Comparison of ENCODE assay signal across 28 cellular contexts in genomic region chr16:88711750-88712340, GRCh38. TPM values are rescaled to one million over a fixed set of nuclear protein-coding genes. Genes with fewer than 3 reads are reported as not detected.
"Had no signal": no experiment of that assay in that cellular context is flagged by ENCODE, and none has a peak within 500 bp of the region (broad histone marks: within the 10 kb centered on the region; RNA-seq: fewer than 3 reads in every experiment).

No MANE protein-coding gene starts in this region.

- H3K9me3 Mint-ChIP-seq: activated B cell treated with CpG ODN at 0.5 μM for 24 hours; activated CD8-positive, alpha-beta T cell treated with anti-CD3 and anti-CD28 coated beads for 36 hours; immature natural killer cell; mesothelial cell of epicardium; naive B cell; T-helper 1 cell treated with Interleukin-12 subunit alpha and Interleukin-12 subunit beta and Interleukin-4 antibody, amounts not matched to agents 30 μg/mL and 1 μg/mL, for 36 hours had no signal

- H3K4me2 ChIP-seq: hepatocyte had no signal

- H3K27me3 Mint-ChIP-seq: activated B cell treated with CpG ODN at 0.5 μM for 24 hours; activated CD8-positive, alpha-beta T cell treated with anti-CD3 and anti-CD28 coated beads for 36 hours; naive B cell had no signal

- H3K27ac ChIP-seq: brain microvascular endothelial cell, coronary artery, dorsolateral prefrontal cortex, gastrocnemius medialis, hepatocyte, right lobe of liver, stomach, upper lobe of left lung, vagina had no signal

- DNase-seq: activated B cell treated with CpG ODN at 0.5 μM for 24 hours; activated CD4-positive, alpha-beta T cell treated with anti-CD3 and anti-CD28 coated beads, Interleukin-2, amount 50 U/mL, for 1 hour; activated CD8-positive, alpha-beta T cell treated with anti-CD3 and anti-CD28 coated beads for 36 hours; activated gamma-delta T cell treated with Interleukin-2 at 50 U/mL for 16 hours; activated naive CD4-positive, alpha-beta T cell treated with anti-CD3 and anti-CD28 coated beads, Interleukin-2, amount 50 U/mL, for 16 hours; amniotic stem cell; brain microvascular endothelial cell; dorsolateral prefrontal cortex; effector memory CD4-positive, alpha-beta T cell; erythroblast; gastrocnemius medialis; immature natural killer cell; kidney; left colon; mammary epithelial cell; naive B cell; posterior cingulate gyrus; right lobe of liver; stimulated activated CD4-positive, alpha-beta T cell treated with anti-CD3 and anti-CD28 coated beads, Interleukin-4, amount 100 ng/mL, for 1 hour; stomach; thyroid gland had no signal

- ATAC-seq: activated CD8-positive, alpha-beta T cell treated with anti-CD3 and anti-CD28 coated beads for 36 hours; gastrocnemius medialis; left colon; right lobe of liver had no signal

- H2AFZ ChIP-seq: hepatocyte had no signal

- H3K27me3 ChIP-seq: brain microvascular endothelial cell, dorsolateral prefrontal cortex, gastrocnemius medialis, hepatocyte, right lobe of liver, stomach, thyroid gland, upper lobe of left lung, vagina had no signal

- H3K9me3 ChIP-seq: gastrocnemius medialis, right lobe of liver, stomach, thyroid gland, upper lobe of left lung, vagina had no signal

- H3K4me3 Mint-ChIP-seq: activated B cell treated with CpG ODN at 0.5 μM for 24 hours; activated CD8-positive, alpha-beta T cell treated with anti-CD3 and anti-CD28 coated beads for 36 hours; immature natural killer cell; mesothelial cell of epicardium; naive B cell; T-helper 1 cell treated with Interleukin-12 subunit alpha and Interleukin-12 subunit beta and Interleukin-4 antibody, amounts not matched to agents 30 μg/mL and 1 μg/mL, for 36 hours had no signal

- H3K27ac Mint-ChIP-seq: activated B cell treated with CpG ODN at 0.5 μM for 24 hours; activated CD8-positive, alpha-beta T cell treated with anti-CD3 and anti-CD28 coated beads for 36 hours; mesothelial cell of epicardium; T-helper 1 cell treated with Interleukin-12 subunit alpha and Interleukin-12 subunit beta and Interleukin-4 antibody, amounts not matched to agents 30 μg/mL and 1 μg/mL, for 36 hours had no signal

- H3K4me3 ChIP-seq: coronary artery, dorsolateral prefrontal cortex, gastrocnemius medialis, hepatocyte, right lobe of liver, stomach, thyroid gland, upper lobe of left lung, vagina had no signal

- H3K36me3 Mint-ChIP-seq: immature natural killer cell, mesothelial cell of epicardium, naive B cell had no signal

RNA-seq across cellular contexts. Expression of gene SNAI3, which starts 25.5 kb away (rescaled TPM):
- total RNA-seq: cerebellum, mammary epithelial cell, vagina had no signal
